Comparison of ENCODE assay signal across 1 cellular context in the genomic region with DNA sequence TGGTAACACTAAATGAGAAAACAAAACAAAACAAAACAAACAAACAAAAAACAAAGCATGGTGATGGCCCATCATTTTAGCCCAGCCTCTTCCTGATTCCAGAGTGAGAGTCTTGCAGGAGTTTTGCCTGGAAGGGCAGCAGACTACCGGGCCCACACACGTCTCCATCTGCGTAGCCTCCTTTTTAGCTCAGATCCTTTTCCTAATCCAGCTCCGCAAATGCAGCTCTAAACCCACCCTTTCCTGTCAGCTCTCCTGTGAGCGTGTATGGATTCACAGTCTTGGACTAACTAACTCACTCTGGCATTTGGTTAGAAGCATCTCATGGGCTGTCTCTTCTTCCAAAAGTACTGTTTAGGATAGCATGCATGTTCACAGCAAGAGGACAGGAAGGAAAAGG.
TF ChIP-seq lines count a peak whose summit lies in the region.

No MANE protein-coding gene starts in this region.

TF ChIP-seq in H1, 55 proteins besides CTCF, POLR2A, EP300 and RAD21:
- TF ChIP-seq, protein P1, sequence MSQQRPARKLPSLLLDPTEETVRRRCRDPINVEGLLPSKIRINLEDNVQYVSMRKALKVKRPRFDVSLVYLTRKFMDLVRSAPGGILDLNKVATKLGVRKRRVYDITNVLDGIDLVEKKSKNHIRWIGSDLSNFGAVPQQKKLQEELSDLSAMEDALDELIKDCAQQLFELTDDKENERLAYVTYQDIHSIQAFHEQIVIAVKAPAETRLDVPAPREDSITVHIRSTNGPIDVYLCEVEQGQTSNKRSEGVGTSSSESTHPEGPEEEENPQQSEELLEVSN (IDR thresholded peaks at IDR 0.05), result no peak
- TF ChIP-seq SIN3A (conservative IDR thresholded peaks at IDR 0.05 in 1 of 2, IDR thresholded peaks at IDR 0.05 in 1 of 2; ENCODE audit: low read depth in 1 of 2, low read length in 2 of 2) (no peak), TAF1 (IDR thresholded peaks at IDR 0.05; ENCODE audit: low read depth, low read length) (no peak), ZNF274 (IDR thresholded peaks at IDR 0.05; ENCODE audit: borderline replicate concordance, extremely low read depth, low read length) (no peak), GTF2F1 (IDR thresholded peaks at IDR 0.05; ENCODE audit: borderline replicate concordance, low read depth, low read length) (no peak), MAFK (IDR thresholded peaks at IDR 0.05; ENCODE audit: low read depth, low read length) (no peak), RFX5 (IDR thresholded peaks at IDR 0.05; ENCODE audit: borderline replicate concordance, low read depth, low read length) (no peak)
